Comparison of ENCODE assay signal across 1 cellular context in genomic region chr11:35548925-35549561, GRCh38.
TF ChIP-seq lines count a peak whose summit lies in the region.

No MANE protein-coding gene starts in this region.

TF ChIP-seq in SK-N-SH, 30 proteins besides CTCF, POLR2A, EP300 and RAD21 (continued from another document):
- TF ChIP-seq TEAD4 (IDR thresholded peaks at IDR 0.05; ENCODE audit: borderline replicate concordance, insufficient read depth) = no peak
- no peak for TF ChIP-seq TCF12 (IDR thresholded peaks at IDR 0.05)
- no peak for TF ChIP-seq GABPA (IDR thresholded peaks at IDR 0.05; ENCODE audit: low read depth)
- no peak for TF ChIP-seq NFIC (IDR thresholded peaks at IDR 0.05; ENCODE audit: borderline replicate concordance)
- no peak for TF ChIP-seq RCOR1 (IDR thresholded peaks at IDR 0.05; ENCODE audit: low read length)
- TF ChIP-seq SMC3 (IDR thresholded peaks at IDR 0.05; ENCODE audit: low read depth, low read length) = no peak
- no peak for TF ChIP-seq FOSL2 (IDR thresholded peaks at IDR 0.05; ENCODE audit: borderline replicate concordance, low read depth)
- TF ChIP-seq, protein P1, sequence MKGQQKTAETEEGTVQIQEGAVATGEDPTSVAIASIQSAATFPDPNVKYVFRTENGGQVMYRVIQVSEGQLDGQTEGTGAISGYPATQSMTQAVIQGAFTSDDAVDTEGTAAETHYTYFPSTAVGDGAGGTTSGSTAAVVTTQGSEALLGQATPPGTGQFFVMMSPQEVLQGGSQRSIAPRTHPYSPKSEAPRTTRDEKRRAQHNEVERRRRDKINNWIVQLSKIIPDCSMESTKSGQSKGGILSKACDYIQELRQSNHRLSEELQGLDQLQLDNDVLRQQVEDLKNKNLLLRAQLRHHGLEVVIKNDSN (IDR thresholded peaks at IDR 0.05; ENCODE audit: borderline replicate concordance, low read depth) = no peak
- no peak for TF ChIP-seq ZBTB33 (IDR thresholded peaks at IDR 0.05; ENCODE audit: borderline replicate concordance, low read depth)
- no peak for TF ChIP-seq GATA2 (CRISPR knock-in tag; IDR thresholded peaks at IDR 0.05)
- TF ChIP-seq ELF1 (IDR thresholded peaks at IDR 0.05) = no peak
- no peak for TF ChIP-seq CHD2 (IDR thresholded peaks at IDR 0.05; ENCODE audit: low read length, partially characterized antibody)
- TF ChIP-seq RFX5 (IDR thresholded peaks at IDR 0.05; ENCODE audit: low read length) = no peak
